31 cellular contexts compared by ENCODE assay signal in genomic region chr17:32920293-32920692, GRCh38. TPM values are rescaled to one million over a fixed set of nuclear protein-coding genes. Genes with fewer than 3 reads are reported as not detected.
"Had no signal": no experiment of that assay in that cellular context is flagged by ENCODE, and none has a peak within 500 bp of the region (broad histone marks: within the 10 kb centered on the region; RNA-seq: fewer than 3 reads in every experiment).

No MANE protein-coding gene starts in this region.

- H3K27ac ChIP-seq: left ventricle myocardium inferior, neural progenitor cell, neutrophil, ovary, right atrium auricular region, skin epidermis, stomach, testis, thyroid gland, transverse colon, upper lobe of left lung had no signal

- H3K4me3 ChIP-seq: left ventricle myocardium inferior, lung, neural progenitor cell, ovary, right atrium auricular region, skin epidermis, stomach, testis, thyroid gland, transverse colon, upper lobe of left lung had no signal

- H2AFZ ChIP-seq: neural progenitor cell had no signal

- H3K9me3 ChIP-seq: left ventricle myocardium inferior, neutrophil, ovary, right atrium auricular region, stomach, testis, thyroid gland, transverse colon, upper lobe of left lung had no signal

- H3K36me3 Mint-ChIP-seq: immature natural killer cell; mesothelial cell of epicardium; naive B cell; natural killer cell; neural progenitor cell; stimulated activated naive B cell treated with anti-CD40 and anti-IgM and Interleukin-4, amounts not matched to agents 10 μg/mL and 1 μg/mL and 100 μg/mL, for 72 hours had no signal

- H3K4me1 ChIP-seq: left ventricle myocardium inferior, right atrium auricular region, testis, thyroid gland, transverse colon, upper lobe of left lung had no signal

- H3K9ac ChIP-seq: neural progenitor cell had no signal

- H3K36me3 ChIP-seq: left ventricle myocardium inferior, neural progenitor cell, neutrophil, ovary, right atrium auricular region, stomach, thyroid gland, transverse colon, upper lobe of left lung had no signal

- H3K4me1 Mint-ChIP-seq: mesothelial cell of epicardium; naive B cell; stimulated activated naive B cell treated with anti-CD40 and anti-IgM and Interleukin-4, amounts not matched to agents 10 μg/mL and 1 μg/mL and 100 μg/mL, for 72 hours had no signal

- FAIRE-seq: islet of Langerhans, urothelium cell line had no signal

- H3K4me3 Mint-ChIP-seq: immature natural killer cell; mesothelial cell of epicardium; naive B cell; natural killer cell; nephron progenitor cell; neural progenitor cell; stimulated activated naive B cell treated with anti-CD40 and anti-IgM and Interleukin-4, amounts not matched to agents 10 μg/mL and 1 μg/mL and 100 μg/mL, for 72 hours had no signal

- H3K27ac Mint-ChIP-seq: immature natural killer cell; mesothelial cell of epicardium; natural killer cell; neural progenitor cell; progenitor cell of endocrine pancreas; stimulated activated naive B cell treated with anti-CD40 and anti-IgM and Interleukin-4, amounts not matched to agents 10 μg/mL and 1 μg/mL and 100 μg/mL, for 72 hours had no signal

- H3K27me3 ChIP-seq: neural progenitor cell, ovary, right atrium auricular region, stomach, testis, thyroid gland, transverse colon, upper lobe of left lung had no signal

- DNase-seq: hypothalamus; immature natural killer cell; left ventricle myocardium inferior; mesendoderm; naive B cell; natural killer cell; nephron progenitor cell; occipital lobe; ovary; stimulated activated CD4-positive, alpha-beta T cell treated with anti-CD3 and anti-CD28 coated beads, Interleukin-12 subunit alpha, Interleukin-12 subunit beta, amount 100 ng/mL, for 4 hours; stimulated activated CD4-positive, alpha-beta T cell treated with anti-CD3 and anti-CD28 coated beads, Interleukin-15, amount 100 ng/mL, for 24 hours; stimulated activated CD4-positive, alpha-beta T cell treated with anti-CD3 and anti-CD28 coated beads, Interleukin-2, amount 100 ng/mL, for 24 hours; stimulated activated CD4-positive, alpha-beta T cell treated with anti-CD3 and anti-CD28 coated beads, Interleukin-4, amount 100 ng/mL, for 1 hour; stimulated activated naive B cell treated with anti-CD40 and anti-IgM and Interleukin-4, amounts not matched to agents 10 μg/mL and 1 μg/mL and 100 μg/mL, for 72 hours; stimulated activated naive CD8-positive, alpha-beta T cell treated with anti-CD3 and anti-CD28 coated beads, Interleukin-15, Interleukin-2, amounts not matched to agents 100 U/mL and 50 U/mL, for 24 hours; testis; thyroid gland; transverse colon had no signal

- ATAC-seq: natural killer cell; sciatic nerve; stimulated activated naive B cell treated with anti-CD40 and anti-IgM and Interleukin-4, amounts not matched to agents 10 μg/mL and 1 μg/mL and 100 μg/mL, for 72 hours; stimulated activated naive CD8-positive, alpha-beta T cell treated with anti-CD3 and anti-CD28 coated beads, Interleukin-15, Interleukin-2, amounts not matched to agents 100 U/mL and 50 U/mL, for 24 hours had no signal

- H3K27me3 Mint-ChIP-seq: progenitor cell of endocrine pancreas had no signal

- H3K4me2 ChIP-seq: neural progenitor cell had no signal

- H3K9me3 Mint-ChIP-seq: immature natural killer cell; mesothelial cell of epicardium; naive B cell; natural killer cell; stimulated activated naive B cell treated with anti-CD40 and anti-IgM and Interleukin-4, amounts not matched to agents 10 μg/mL and 1 μg/mL and 100 μg/mL, for 72 hours had no signal

RNA-seq across cellular contexts. Expression of gene TMEM98, which starts 7.7 kb away (rescaled TPM):
- total RNA-seq: mononuclear cell, natural killer cell had no signal
- polyA plus RNA-seq: immature natural killer cell had no signal
